In the genomic region with DNA sequence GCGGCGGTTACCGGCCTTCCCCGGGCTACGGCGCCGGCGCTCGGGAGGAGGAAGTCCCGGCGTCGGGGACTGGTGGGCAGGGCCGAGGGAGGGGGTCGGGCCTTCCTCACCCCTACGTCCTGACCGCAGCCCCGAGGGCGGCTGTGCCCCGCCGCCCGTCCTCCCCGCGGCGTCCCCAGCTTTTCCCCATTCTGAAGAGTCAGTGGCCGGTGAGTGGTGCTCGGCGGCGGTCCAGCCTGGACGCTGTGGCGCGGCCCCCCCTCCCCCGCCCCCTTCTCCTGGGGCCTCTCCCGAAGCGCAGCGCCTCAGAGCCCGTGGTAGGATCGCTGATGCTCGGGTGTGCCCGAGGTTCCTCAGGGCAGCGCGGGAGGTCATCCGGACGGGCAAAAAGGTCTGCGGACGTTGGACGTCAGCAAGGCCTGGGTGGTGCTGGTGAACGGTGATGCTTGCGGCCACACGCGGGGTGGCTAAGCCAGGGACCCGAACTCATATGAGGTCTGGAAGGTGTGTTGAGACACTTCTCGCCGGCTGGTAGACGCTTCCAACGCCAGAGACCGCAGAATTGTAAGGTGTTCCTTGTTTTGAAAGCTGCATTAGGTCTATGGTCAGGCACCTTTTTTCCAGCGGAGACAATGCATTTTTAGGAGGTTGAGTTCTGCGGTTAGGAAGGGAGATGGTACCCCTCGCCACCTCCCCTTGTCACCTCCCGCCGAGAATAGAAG, we compare ENCODE assay signal across 8 cellular contexts. TPM values are rescaled to one million over a fixed set of nuclear protein-coding genes. Genes with fewer than 3 reads are reported as not detected.
DNase-seq lines count a peak whose midpoint lies in the region; ATAC-seq and TF ChIP-seq lines count a peak whose summit lies in the region.

No MANE protein-coding gene starts in this region.

- peaks cover 4% of the 10 kb centered on the region for H3K36me3 Mint-ChIP-seq in activated naive CD4-positive, alpha-beta T cell treated with anti-CD3 and anti-CD28 coated beads, Interleukin-2, amount 10 ng/mL, durations not matched to agents 7 days and 5 days
- H3K36me3 Mint-ChIP-seq in osteocyte (ENCODE audit: unreplicated experiment): no peaks in the 10 kb centered on the region

- H3K4me2 ChIP-seq in OCI-LY3 (ENCODE audit: low read length): peak overlapping the region; percentile 77

- H3K4me3 Mint-ChIP-seq in activated naive CD4-positive, alpha-beta T cell treated with anti-CD3 and anti-CD28 coated beads, Interleukin-2, amount 10 ng/mL, durations not matched to agents 7 days and 5 days: peak overlapping the region; percentile 89
- peak overlapping the region; percentile 91 for H3K4me3 Mint-ChIP-seq in osteocyte (ENCODE audit: unreplicated experiment)

- TF ChIP-seq CTCF in BE2C (IDR thresholded peaks at IDR 0.05; ENCODE audit: low read depth, low read length): no peak
- no peak for TF ChIP-seq CTCF in OCI-LY3 (IDR thresholded peaks at IDR 0.05; ENCODE audit: low read depth, low read length)
- TF ChIP-seq CTCF in osteocyte (IDR thresholded peaks at IDR 0.05): no peak
- no peak for TF ChIP-seq CTCF in upper lobe of right lung (IDR thresholded peaks at IDR 0.05)

- CTCF ChIA-PET in activated naive CD4-positive, alpha-beta T cell treated with anti-CD3 and anti-CD28 coated beads, Interleukin-2, amount 10 ng/mL, durations not matched to agents 7 days and 5 days (lab: Charles Lee): no interaction called here

- no peaks in the 10 kb centered on the region for H3K36me3 ChIP-seq in BE2C
- no peaks in the 10 kb centered on the region for H3K36me3 ChIP-seq in OCI-LY3 (replicated peaks; ENCODE audit: low read depth, low read length)
- no peaks in the 10 kb centered on the region for H3K36me3 ChIP-seq in upper lobe of right lung

- H3K27ac ChIP-seq in OCI-LY3 (ENCODE audit: low read length) (peak overlapping the region; percentile 41), upper lobe of right lung (peak overlapping the region; percentile 87)

- intact Hi-C loops in upper lobe of right lung (cut with DNase I): no loop called here

- DNase-seq in BE2C: peak; percentile 37
- peak; percentile 70 for DNase-seq in activated naive CD4-positive, alpha-beta T cell treated with anti-CD3 and anti-CD28 coated beads, Interleukin-2, amount 10 ng/mL, durations not matched to agents 7 days and 5 days
- DNase-seq in glomerular visceral epithelial cell (ENCODE audit: extremely low spot score): peak; percentile 65
- DNase-seq in osteocyte (ENCODE audit: extremely low spot score, unreplicated experiment): peak; percentile 85
- peak; percentile 85 for DNase-seq in upper lobe of right lung

- H4K20me1 ChIP-seq in OCI-LY3 (ENCODE audit: insufficient read depth, low read length): peaks cover 13% of the 10 kb centered on the region

- H3K27ac Mint-ChIP-seq in activated naive CD4-positive, alpha-beta T cell treated with anti-CD3 and anti-CD28 coated beads, Interleukin-2, amount 10 ng/mL, durations not matched to agents 7 days and 5 days: peak overlapping the region; percentile 87
- H3K27ac Mint-ChIP-seq in osteocyte (ENCODE audit: unreplicated experiment): peak overlapping the region; percentile 89

- no peaks in the 10 kb centered on the region for H3K27me3 Mint-ChIP-seq in activated naive CD4-positive, alpha-beta T cell treated with anti-CD3 and anti-CD28 coated beads, Interleukin-2, amount 10 ng/mL, durations not matched to agents 7 days and 5 days
- no peaks in the 10 kb centered on the region for H3K27me3 Mint-ChIP-seq in osteocyte (ENCODE audit: unreplicated experiment)

- H3K4me3 ChIP-seq in BE2C (ENCODE audit: low read depth, low read length) (peak overlapping the region; percentile 73), OCI-LY3 (ENCODE audit: low read length) (peak overlapping the region; percentile 98), upper lobe of right lung (peak overlapping the region; percentile 75)

- peaks cover 41% of the 10 kb centered on the region for H3K4me1 Mint-ChIP-seq in activated naive CD4-positive, alpha-beta T cell treated with anti-CD3 and anti-CD28 coated beads, Interleukin-2, amount 10 ng/mL, durations not matched to agents 7 days and 5 days
- H3K4me1 Mint-ChIP-seq in osteocyte (ENCODE audit: unreplicated experiment): peaks cover 24% of the 10 kb centered on the region

- H3K27me3 ChIP-seq in BE2C (no peaks in the 10 kb centered on the region), OCI-LY3 (ENCODE audit: low read depth, low read length) (no peaks in the 10 kb centered on the region), upper lobe of right lung (no peaks in the 10 kb centered on the region)

- H3K9me3 ChIP-seq in BE2C: no peaks in the 10 kb centered on the region
- peaks cover 3% of the 10 kb centered on the region; the same call in 1 of the 2 replicates for H3K9me3 ChIP-seq in OCI-LY3 (ENCODE audit: insufficient read depth, low read length)
- H3K9me3 ChIP-seq in upper lobe of right lung: no peaks in the 10 kb centered on the region

- no peaks in the 10 kb centered on the region for H3K9me3 Mint-ChIP-seq in activated naive CD4-positive, alpha-beta T cell treated with anti-CD3 and anti-CD28 coated beads, Interleukin-2, amount 10 ng/mL, durations not matched to agents 7 days and 5 days
- H3K9me3 Mint-ChIP-seq in osteocyte (ENCODE audit: unreplicated experiment): no peaks in the 10 kb centered on the region

- H2AFZ ChIP-seq in OCI-LY3 (ENCODE audit: low read depth, low read length): no peak overlapping the region

- H3K4me1 ChIP-seq in BE2C: no peaks in the 10 kb centered on the region
- H3K4me1 ChIP-seq in OCI-LY3 (ENCODE audit: low read length): peaks cover 20% of the 10 kb centered on the region
- H3K4me1 ChIP-seq in upper lobe of right lung: peaks cover 14% of the 10 kb centered on the region

- H3K79me2 ChIP-seq in OCI-LY3 (ENCODE audit: low read length): peaks cover 56% of the 10 kb centered on the region

- ATAC-seq in GM18873 (IDR thresholded peaks at IDR 0.05; ENCODE audit: low FRiP score, unreplicated experiment) (peak; percentile 31), HG03108 (IDR thresholded peaks at IDR 0.05; ENCODE audit: unreplicated experiment) (peak; percentile 25), upper lobe of right lung (peak; percentile 72)

- H3K9ac ChIP-seq in OCI-LY3 (ENCODE audit: low read length): peak overlapping the region; percentile 80

RNA-seq across cellular contexts. Expression of gene SLC25A33, which starts 0.7 kb away (rescaled TPM):
- 10.7 TPM for polyA plus RNA-seq in BE2C (2012; ENCODE audit: insufficient read depth, insufficient read length, low read depth)
- total RNA-seq in osteocyte (6.9 and 7.0 TPM in 2 replicates), upper lobe of right lung (4.9 TPM)

RNA-seq across cellular contexts. Expression of gene TMEM201, which starts 48.7 kb away (rescaled TPM):
- 86.2 TPM for polyA plus RNA-seq in BE2C (2012; ENCODE audit: insufficient read depth, insufficient read length, low read depth)
- total RNA-seq in osteocyte (17.3 and 17.9 TPM in 2 replicates), upper lobe of right lung (8.5 TPM)

Comparison
In these comparisons a context has a peak if more than half of its experiments do, and no peak if none do; other contexts are left out.
1. Peak in every context shown above with its lines: DNase-seq, ATAC-seq, H3K4me3 ChIP-seq and H3K27ac ChIP-seq.